ENCODE assay signal across 20 cellular contexts in the genomic region with DNA sequence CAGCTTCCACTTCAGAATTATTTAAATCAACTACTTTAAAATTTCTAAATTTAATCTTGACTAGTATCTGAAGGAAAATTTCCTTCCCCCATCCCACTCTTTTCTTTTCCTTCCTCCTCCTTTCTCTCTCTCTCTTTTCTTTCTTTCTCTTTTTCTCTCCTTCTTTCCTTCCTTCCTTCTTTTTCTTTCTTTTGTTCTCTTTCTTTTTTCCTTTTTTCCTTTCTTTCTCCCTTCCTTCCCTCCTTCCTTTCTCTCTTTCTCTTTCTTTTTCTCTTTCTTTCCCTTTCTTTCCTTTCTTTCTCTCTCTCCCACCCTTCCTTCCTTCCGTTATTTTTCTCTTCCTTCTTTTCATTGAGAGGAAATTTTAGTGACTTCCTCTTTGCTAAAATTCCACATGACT.
A peak's percentile ranks its signal among the peaks of the same experiment; 100 is the strongest.
DNase-seq lines count a peak whose midpoint lies in the region; ATAC-seq and TF ChIP-seq lines count a peak whose summit lies in the region.
"Had no signal": no experiment of that assay in that cellular context is flagged by ENCODE, and none has a peak within 500 bp of the region (broad histone marks: within the 10 kb centered on the region; RNA-seq: fewer than 3 reads in every experiment).

No MANE protein-coding gene starts in this region.

- H3K27me3 Mint-ChIP-seq in GM23338 (ENCODE audit: insufficient read depth, low read depth, poor library complexity) = no peaks in the 10 kb centered on the region
- H3K27me3 Mint-ChIP-seq: CD4-positive, CD25-positive, alpha-beta regulatory T cell; CD8-positive, alpha-beta memory T cell had no signal

- H3K4me3 ChIP-seq in SK-N-SH (ENCODE audit: low read depth in 2 of 2, low read length in 1 of 2) = 0 out of 4 replicates have a peak overlapping the region, but pooled peaks of 1 of the 2 experiments have one; percentile 6
- no peak overlapping the region for H3K4me3 ChIP-seq in GM23338
- no peak overlapping the region for H3K4me3 ChIP-seq in PC-3 (ENCODE audit: low read length)

- H4K20me1 ChIP-seq in SK-N-SH (ENCODE audit: insufficient read depth) (no peaks in the 10 kb centered on the region), GM23338 (replicated peaks; ENCODE audit: insufficient read depth) (no peaks in the 10 kb centered on the region), PC-3 (ENCODE audit: low read length) (no peaks in the 10 kb centered on the region)

- no TSS peak for BruUV-seq in PC-3 (replicated peaks; lab: Mats Ljungman, UMichigan)

- no peaks in the 10 kb centered on the region for H3K36me3 Mint-ChIP-seq in GM23338 (ENCODE audit: low read depth)
- H3K36me3 Mint-ChIP-seq: CD4-positive, CD25-positive, alpha-beta regulatory T cell had no signal

- H3K27ac ChIP-seq in SK-N-SH (ENCODE audit: low read depth in 2 of 2, low read length in 1 of 2) = no peak overlapping the region
- H3K27ac ChIP-seq in GM23338 (ENCODE audit: low read depth) = no peak overlapping the region
- H3K27ac ChIP-seq in PC-3 (ENCODE audit: low read length) = no peak overlapping the region
- H3K27ac ChIP-seq: 22Rv1, KMS-11 had no signal

- no peak overlapping the region for H2AFZ ChIP-seq in SK-N-SH (ENCODE audit: low read depth)
- H2AFZ ChIP-seq in GM23338 = peak overlapping the region; percentile 67; the same call in 1 of the 2 replicates
- H2AFZ ChIP-seq in PC-3 (ENCODE audit: low read length) = 0 out of 2 replicates have a peak overlapping the region, but pooled peaks have one; percentile 11

- no peak for TF ChIP-seq CTCF in SK-N-SH (IDR thresholded peaks at IDR 0.05)
- TF ChIP-seq CTCF in GM23338 (conservative IDR thresholded peaks at IDR 0.05; ENCODE audit: low read depth in 2 of 2) = no peak
- no peak for TF ChIP-seq CTCF in PC-3 (conservative IDR thresholded peaks at IDR 0.05; ENCODE audit: low read depth, low read length)

- CTCF ChIA-PET in SK-N-SH (lab: Yijun Ruan, JAX) (no interaction called here), PC-3 (lab: Charles Lee) (no interaction called here)

- POLR2A ChIA-PET in SK-N-SH (lab: Yijun Ruan, JAX) (no interaction called here), PC-3 (lab: Charles Lee; ENCODE audit: unreplicated experiment) (no interaction called here)

- ATAC-seq in SK-N-SH treated with all-trans-retinoic acid at 6 μM for 48 hours (no peak), GM23338 (no peak), PC-3 (no peak)
- ATAC-seq: HCT116 had no signal

- H3K79me2 ChIP-seq in SK-N-SH (ENCODE audit: insufficient read depth) (no peaks in the 10 kb centered on the region), GM23338 (replicated peaks; ENCODE audit: insufficient read depth) (no peaks in the 10 kb centered on the region), PC-3 (ENCODE audit: low read length) (no peaks in the 10 kb centered on the region)

- no peak overlapping the region for H3K27ac Mint-ChIP-seq in GM23338
- H3K27ac Mint-ChIP-seq: CD4-positive, CD25-positive, alpha-beta regulatory T cell had no signal

- no peaks in the 10 kb centered on the region for H3F3A ChIP-seq in SK-N-SH (replicated peaks; ENCODE audit: insufficient read depth)
- no peaks in the 10 kb centered on the region for H3F3A ChIP-seq in GM23338 (replicated peaks; ENCODE audit: low read depth)
- H3F3A ChIP-seq in PC-3 (ENCODE audit: low read length, unreplicated experiment) = no peaks in the 10 kb centered on the region

- H3K4me2 ChIP-seq in SK-N-SH = peak overlapping the region; percentile 14; the same call in 1 of the 2 replicates
- H3K4me2 ChIP-seq in GM23338 = no peak overlapping the region
- no peak overlapping the region for H3K4me2 ChIP-seq in PC-3 (ENCODE audit: low read length)
- H3K4me2 ChIP-seq: KMS-11 had no signal

- peaks cover 11% of the 10 kb centered on the region for H3K4me1 Mint-ChIP-seq in GM23338
- H3K4me1 Mint-ChIP-seq: CD4-positive, CD25-positive, alpha-beta regulatory T cell; CD8-positive, alpha-beta memory T cell had no signal

- no peak for TF ChIP-seq RAD21 in SK-N-SH (IDR thresholded peaks at IDR 0.05; ENCODE audit: low read length)

- peaks cover 5% of the 10 kb centered on the region; the same call in 2 of the 3 replicates for H3K9me3 Mint-ChIP-seq in GM23338

- H3K4me1 ChIP-seq in SK-N-SH (ENCODE audit: control insufficient read depth in 1 of 2, insufficient read depth in 2 of 2, low read depth in 1 of 2, low read length in 1 of 2) (no peaks in the 10 kb centered on the region), GM23338 (ENCODE audit: insufficient read depth) (peaks cover 7% of the 10 kb centered on the region; the same call in 1 of the 2 replicates), PC-3 (ENCODE audit: insufficient read depth, low read length) (no peaks in the 10 kb centered on the region)
- H3K4me1 ChIP-seq: BE2C had no signal

- H3K9ac ChIP-seq in SK-N-SH = no peak overlapping the region
- no peak overlapping the region for H3K9ac ChIP-seq in PC-3 (ENCODE audit: low read length)
- H3K9ac ChIP-seq: KMS-11 had no signal

- TF ChIP-seq EP300 in SK-N-SH (IDR thresholded peaks at IDR 0.05; ENCODE audit: borderline replicate concordance in 1 of 2, low read depth in 1 of 2, low read length in 1 of 2) = no peak

- H3K9me2 ChIP-seq in SK-N-SH (no peaks in the 10 kb centered on the region), GM23338 (ENCODE audit: insufficient read depth) (0 out of 2 replicates have a peak, but pooled peaks cover 5% of the 10 kb centered on the region), PC-3 (replicated peaks; ENCODE audit: low read length) (no peaks in the 10 kb centered on the region)

- no peak for DNase-seq in SK-N-SH
- no peak for DNase-seq in GM23338 (ENCODE audit: low spot score)
- no peak for DNase-seq in PC-3
- no peak for DNase-seq in NCI-H2171 (lab: John Stamatoyannopoulos, UW)
- DNase-seq in HT-29 (ENCODE audit: low spot score) = no peak
- no peak for DNase-seq in retina
- DNase-seq: BE2C; C1 segment of cervical spinal cord; CD4-positive, CD25-positive, alpha-beta regulatory T cell; CD8-positive, alpha-beta memory T cell; COR-L47; DMS153; DMS79; GDM1; GOT3; H7 had no signal

- H3K27me3 ChIP-seq in SK-N-SH (ENCODE audit: insufficient read depth) = no peaks in the 10 kb centered on the region
- H3K27me3 ChIP-seq in GM23338 (ENCODE audit: insufficient read depth) = no peaks in the 10 kb centered on the region
- no peaks in the 10 kb centered on the region for H3K27me3 ChIP-seq in PC-3 (ENCODE audit: low read length)
- H3K27me3 ChIP-seq: BE2C had no signal

- intact Hi-C loops in PC-3 (cut with micrococcal nuclease) = no loop called here

- 20% methylated on average over 1 of the region's 1 CpG for WGBS in SK-N-SH (ENCODE audit: low lambda C conversion rate)

- H3K4me3 Mint-ChIP-seq in GM23338 = no peak overlapping the region
- H3K4me3 Mint-ChIP-seq: CD4-positive, CD25-positive, alpha-beta regulatory T cell; CD8-positive, alpha-beta memory T cell had no signal

- H3K36me3 ChIP-seq in SK-N-SH (replicated peaks in 1 of 2; ENCODE audit: control insufficient read depth in 1 of 2, insufficient read depth in 2 of 2, low read length in 1 of 2) (no peaks in the 10 kb centered on the region), GM23338 (ENCODE audit: insufficient read depth) (no peaks in the 10 kb centered on the region), PC-3 (ENCODE audit: low read depth, low read length) (no peaks in the 10 kb centered on the region)
- H3K36me3 ChIP-seq: BE2C had no signal

- H3K9me3 ChIP-seq in SK-N-SH = 0 out of 2 replicates have a peak, but pooled peaks cover 4% of the 10 kb centered on the region
- H3K9me3 ChIP-seq in PC-3 (ENCODE audit: low read length) = no peaks in the 10 kb centered on the region
- H3K9me3 ChIP-seq: BE2C had no signal

TF ChIP-seq in SK-N-SH, 30 proteins besides CTCF, POLR2A, EP300 and RAD21 (continues in another document):
- TF ChIP-seq CHD2 (IDR thresholded peaks at IDR 0.05; ENCODE audit: low read length, partially characterized antibody) (no peak), GABPA (IDR thresholded peaks at IDR 0.05; ENCODE audit: low read depth) (no peak), TEAD4 (IDR thresholded peaks at IDR 0.05; ENCODE audit: borderline replicate concordance, insufficient read depth) (no peak), MEF2A (IDR thresholded peaks at IDR 0.05; ENCODE audit: borderline replicate concordance, low read depth) (no peak), ELF1 (IDR thresholded peaks at IDR 0.05) (no peak), NFIC (IDR thresholded peaks at IDR 0.05; ENCODE audit: borderline replicate concordance) (no peak), RFX5 (IDR thresholded peaks at IDR 0.05; ENCODE audit: low read length) (no peak)

TF ChIP-seq in SK-N-SH treated with all-trans-retinoic acid at 6 μM for 48 hours, 23 proteins besides CTCF, POLR2A, EP300 and RAD21 (continues in another document):
- TF ChIP-seq ZFP30 (CRISPR knock-in tag; IDR thresholded peaks at IDR 0.05) (no peak), ARNTL (CRISPR knock-in tag; IDR thresholded peaks at IDR 0.05; ENCODE audit: borderline replicate concordance, low read depth) (no peak), TOX (CRISPR knock-in tag; IDR thresholded peaks at IDR 0.05; ENCODE audit: borderline replicate concordance) (no peak), ZNF565 (CRISPR knock-in tag; conservative IDR thresholded peaks at IDR 0.05; ENCODE audit: low read depth) (no peak)

TF ChIP-seq in GM23338, 12 proteins besides CTCF, POLR2A, EP300 and RAD21:
- TF ChIP-seq JUNB (IDR thresholded peaks at IDR 0.05; ENCODE audit: unreplicated experiment) (no peak), CREB1 (CRISPR knock-in tag; IDR thresholded peaks at IDR 0.05; ENCODE audit: low read depth) (no peak)
